1 cellular context compared by ENCODE assay signal in genomic region chr1:65229754-65230339, GRCh38.
TF ChIP-seq lines count a peak whose summit lies in the region.

No MANE protein-coding gene starts in this region.

TF ChIP-seq in H1, 55 proteins besides CTCF, POLR2A, EP300 and RAD21:
- no peak for TF ChIP-seq KDM4A (IDR thresholded peaks at IDR 0.05; ENCODE audit: low read depth, low read length, severe bottlenecking)
- no peak for TF ChIP-seq ATF3 (IDR thresholded peaks at IDR 0.05; ENCODE audit: insufficient read depth, low read depth, low read length)
- TF ChIP-seq SIRT6 (IDR thresholded peaks at IDR 0.05; ENCODE audit: low read length), result no peak
- no peak for TF ChIP-seq SAP30 (IDR thresholded peaks at IDR 0.05; ENCODE audit: insufficient read depth, insufficient replicate concordance, low read length)
- no peak for TF ChIP-seq JUND (IDR thresholded peaks at IDR 0.05; ENCODE audit: low read length)
- TF ChIP-seq TAF7 (optimal IDR thresholded peaks at IDR 0.05; ENCODE audit: borderline replicate concordance, low read depth, low read length), result no peak
- no peak for TF ChIP-seq ASH2L (IDR thresholded peaks at IDR 0.05; ENCODE audit: low read length)
- no peak for TF ChIP-seq KDM1A (IDR thresholded peaks at IDR 0.05; ENCODE audit: borderline replicate concordance, low read length)
- no peak for TF ChIP-seq KDM5A (IDR thresholded peaks at IDR 0.05; ENCODE audit: low read length)
